12 cellular contexts compared by ENCODE assay signal in genomic region chr12:15726029-15726756, GRCh38.
A peak's percentile ranks its signal among the peaks of the same experiment; 100 is the strongest.
DNase-seq lines count a peak whose midpoint lies in the region; ATAC-seq and TF ChIP-seq lines count a peak whose summit lies in the region.
"Had no signal": no experiment of that assay in that cellular context is flagged by ENCODE, and none has a peak within 500 bp of the region (broad histone marks: within the 10 kb centered on the region; RNA-seq: fewer than 3 reads in every experiment).

No MANE protein-coding gene starts in this region.

- H3K4me3 ChIP-seq in dorsolateral prefrontal cortex (peak overlapping the region in 6 of 59 donors; percentile 1 to 19 (median 6)), muscle layer of duodenum (ENCODE audit: low read depth in 1 of 2, low read length in 2 of 2) (no peak overlapping the region), aorta (ENCODE audit: low read length in 2 of 2) (no peak overlapping the region)
- H3K4me3 ChIP-seq: BLaER1 had no signal

- WGBS in aorta, 2 donors, result 21 to 26% methylated on average over 1 of the region's 1 CpG

- H3K9me3 ChIP-seq in muscle layer of duodenum (ENCODE audit: control insufficient read depth in 1 of 2, low read length in 2 of 2), result no peaks in the 10 kb centered on the region
- H3K9me3 ChIP-seq in aorta (ENCODE audit: control insufficient read depth, low read length), result no peaks in the 10 kb centered on the region
- H3K9me3 ChIP-seq: BLaER1 had no signal

- no peaks in the 10 kb centered on the region for H3K36me3 ChIP-seq in muscle layer of duodenum (ENCODE audit: control insufficient read depth in 1 of 2, insufficient read depth in 2 of 2, low read length in 2 of 2)
- H3K36me3 ChIP-seq in aorta (ENCODE audit: control insufficient read depth in 1 of 2, insufficient read depth in 2 of 2, low read length in 1 of 2), result no peaks in the 10 kb centered on the region
- H3K36me3 ChIP-seq: BLaER1 had no signal

- no peaks in the 10 kb centered on the region for H3K27me3 ChIP-seq in dorsolateral prefrontal cortex
- H3K27me3 ChIP-seq in muscle layer of duodenum (ENCODE audit: low read depth, low read length), result no peaks in the 10 kb centered on the region
- H3K27me3 ChIP-seq in aorta (ENCODE audit: control insufficient read depth in 1 of 2, insufficient read depth in 2 of 2, low read length in 1 of 2), result no peaks in the 10 kb centered on the region
- H3K27me3 ChIP-seq: BLaER1 had no signal

- TF ChIP-seq CTCF in dorsolateral prefrontal cortex (IDR thresholded peaks at IDR 0.05 in 54 of 56, conservative IDR thresholded peaks at IDR 0.05 in 2 of 56; ENCODE audit: low read depth in 1 of 56, partially characterized antibody in 56 of 56), result no peak

- ATAC-seq in aorta (ENCODE audit: low FRiP score), result no peak

- intact Hi-C loops in dorsolateral prefrontal cortex (cut with DNase I) (no loop called here), aorta (cut with DNase I) (no loop called here)

- peak; percentile 72 to 76 for DNase-seq in AML-193 (lab: John Stamatoyannopoulos, UW)
- DNase-seq in NCI-H2227 treated with DMSO at 0.1 percent for 48 hours (lab: John Stamatoyannopoulos, UW), result peak; percentile 28
- DNase-seq in dorsolateral prefrontal cortex, result no peak
- DNase-seq in 8988T, result no peak
- no peak for DNase-seq in SHP77 treated with DMSO at 0.1 percent for 48 hours (lab: John Stamatoyannopoulos, UW)
- DNase-seq in activated T-cell treated with anti-CD3 and anti-CD28 coated beads for 4 hours, result no peak
- DNase-seq in aorta, result no peak
- DNase-seq: activated CD4-positive, alpha-beta T cell treated with anti-CD3 and anti-CD28 coated beads, Interleukin-2, amount 50 U/mL, for 48 hours; NCI-H187 treated with DMSO at 0.1 percent for 48 hours; stimulated activated naive CD4-positive, alpha-beta T cell treated with Interleukin-2 at 50 U/mL for 16 hours had no signal

- H3K27ac ChIP-seq in dorsolateral prefrontal cortex (peak overlapping the region in 34 of 59 donors; percentile 1 to 65 (median 29)), muscle layer of duodenum (ENCODE audit: low read length) (peak overlapping the region; percentile 70), aorta (ENCODE audit: low read depth in 1 of 2, low read length in 2 of 2) (no peak overlapping the region)
- H3K27ac ChIP-seq: BLaER1 had no signal

- H3K4me1 ChIP-seq in muscle layer of duodenum (ENCODE audit: control insufficient read depth in 1 of 2, insufficient read depth in 2 of 2, low read length in 2 of 2) (peaks cover 0 to 4% of the 10 kb centered on the region in 2 donors), aorta (ENCODE audit: control insufficient read depth in 1 of 2, insufficient read depth in 2 of 2, low read length in 2 of 2) (peaks cover 1 to 8% of the 10 kb centered on the region in 2 donors)
- H3K4me1 ChIP-seq: BLaER1 had no signal

Comparison
In these comparisons a context has a peak if more than half of its experiments do, and no peak if none do; other contexts are left out.
1. DNase-seq: peak in AML-193 (2 of 2) and NCI-H2227 treated with DMSO at 0.1 percent for 48 hours (single experiment); none in dorsolateral prefrontal cortex (0 of 10), 8988T (single experiment), SHP77 treated with DMSO at 0.1 percent for 48 hours (single experiment), activated T-cell treated with anti-CD3 and anti-CD28 coated beads for 4 hours (single experiment) and aorta (0 of 2).
2. H3K27ac ChIP-seq: peak in dorsolateral prefrontal cortex (34 of 59) and muscle layer of duodenum (single experiment); none in aorta (0 of 2).